ENCODE assay signal across 36 cellular contexts in the genomic region with DNA sequence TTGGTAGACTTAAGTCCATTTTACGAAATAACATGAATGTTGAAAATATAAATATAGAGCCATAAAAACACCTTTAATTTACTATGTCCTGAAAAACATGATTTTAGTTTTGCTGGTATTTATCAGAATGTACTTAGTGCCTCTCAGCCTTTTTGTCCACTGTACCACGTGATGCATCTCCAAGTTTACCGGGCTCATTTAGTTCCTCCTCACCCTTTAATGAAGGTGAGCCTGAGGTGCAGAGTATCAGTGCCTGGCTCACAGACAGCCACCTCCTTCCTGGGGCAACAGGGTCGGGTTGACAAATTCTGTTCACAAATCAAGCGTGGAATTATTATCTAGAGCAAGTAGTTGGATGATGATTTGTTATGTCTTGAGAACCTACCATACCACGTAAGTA.
"Had no signal": no experiment of that assay in that cellular context is flagged by ENCODE, and none has a peak within 500 bp of the region (broad histone marks: within the 10 kb centered on the region; RNA-seq: fewer than 3 reads in every experiment).

No MANE protein-coding gene starts in this region.

- H3K9me3 Mint-ChIP-seq: activated CD4-positive, alpha-beta memory T cell treated with anti-CD3 and anti-CD28 coated beads, Interleukin-2, amount 10 ng/mL, durations not matched to agents 7 days and 5 days; activated CD4-positive, alpha-beta T cell treated with anti-CD3 and anti-CD28 coated beads, Interleukin-2, amount 10 ng/mL, durations not matched to agents 7 days and 5 days had no signal

- DNase-seq: activated CD4-positive, alpha-beta memory T cell treated with anti-CD3 and anti-CD28 coated beads, Interleukin-2, amount 10 ng/mL, durations not matched to agents 7 days and 5 days; activated CD4-positive, alpha-beta T cell treated with anti-CD3 and anti-CD28 coated beads for 1 hour; activated CD4-positive, alpha-beta T cell treated with anti-CD3 and anti-CD28 coated beads for 36 hours; activated CD4-positive, alpha-beta T cell treated with anti-CD3 and anti-CD28 coated beads for 48 hours; activated CD4-positive, alpha-beta T cell treated with anti-CD3 and anti-CD28 coated beads, Interleukin-2, amount 10 ng/mL, durations not matched to agents 7 days and 5 days; activated CD4-positive, alpha-beta T cell treated with anti-CD3 and anti-CD28 coated beads, Interleukin-2, amount 50 U/mL, for 48 hours; activated CD4-positive, CD25-positive, alpha-beta regulatory T cell; activated CD8-positive, alpha-beta memory T cell treated with anti-CD3 and anti-CD28 coated beads for 24 hours; activated CD8-positive, alpha-beta memory T cell treated with anti-CD3 and anti-CD28 coated beads, Interleukin-2, amount 10 ng/mL, durations not matched to agents 7 days and 5 days; activated CD8-positive, alpha-beta memory T cell treated with anti-CD3 and anti-CD28 coated beads, Interleukin-2, amount 50 U/mL, for 48 hours; activated CD8-positive, alpha-beta T cell treated with anti-CD3 and anti-CD28 coated beads, Interleukin-2, amount 10 ng/mL, durations not matched to agents 7 days and 5 days; activated effector memory CD4-positive, alpha-beta T cell treated with anti-CD3 and anti-CD28 coated beads, Interleukin-2, amount 50 U/mL, for 16 hours; activated gamma-delta T cell treated with Interleukin-2 at 50 U/mL for 16 hours; activated naive CD4-positive, alpha-beta T cell; activated naive CD4-positive, alpha-beta T cell treated with anti-CD3 and anti-CD28 coated beads for 36 hours; activated naive CD4-positive, alpha-beta T cell treated with anti-CD3 and anti-CD28 coated beads, Interleukin-2, amount 50 U/mL, for 16 hours; activated naive CD8-positive, alpha-beta T cell treated with anti-CD3 and anti-CD28 coated beads for 36 hours; activated T-cell treated with anti-CD3 and anti-CD28 coated beads, Interleukin-2, amount 50 U/mL, for 24 hours; activated T-cell treated with anti-CD3 and anti-CD28 coated beads, Interleukin-2, amount 50 U/mL, for 48 hours; adrenal gland; amniotic stem cell; aorta; body of pancreas; brain microvascular endothelial cell; central memory CD4-positive, alpha-beta T cell; T-cell; T-helper 17 cell; T-helper 9 cell; WERI-Rb-1 had no signal

- H3K4me1 Mint-ChIP-seq: activated CD4-positive, alpha-beta memory T cell treated with anti-CD3 and anti-CD28 coated beads, Interleukin-2, amount 10 ng/mL, durations not matched to agents 7 days and 5 days; activated CD4-positive, alpha-beta T cell treated with anti-CD3 and anti-CD28 coated beads for 36 hours; activated CD4-positive, alpha-beta T cell treated with anti-CD3 and anti-CD28 coated beads, Interleukin-2, amount 10 ng/mL, durations not matched to agents 7 days and 5 days; activated CD8-positive, alpha-beta memory T cell treated with anti-CD3 and anti-CD28 coated beads, Interleukin-2, amount 10 ng/mL, durations not matched to agents 7 days and 5 days; activated naive CD8-positive, alpha-beta T cell treated with anti-CD3 and anti-CD28 coated beads for 36 hours; T-cell; T-helper 17 cell had no signal

- H3K9me3 ChIP-seq: adrenal gland, body of pancreas had no signal

- ATAC-seq: activated CD4-positive, alpha-beta T cell treated with anti-CD3 and anti-CD28 coated beads for 36 hours; activated CD4-positive, CD25-positive, alpha-beta regulatory T cell treated with anti-CD3 and anti-CD28 coated beads, Interleukin-2, amount 50 U/mL, for 24 hours; activated CD8-positive, alpha-beta memory T cell treated with anti-CD3 and anti-CD28 coated beads, Interleukin-2, amount 10 ng/mL, durations not matched to agents 7 days and 5 days; activated CD8-positive, alpha-beta T cell treated with anti-CD3 and anti-CD28 coated beads, Interleukin-2, amount 10 ng/mL, durations not matched to agents 7 days and 5 days; activated naive CD4-positive, alpha-beta T cell treated with anti-CD3 and anti-CD28 coated beads, Interleukin-2, amount 50 U/mL, for 72 hours; body of pancreas; T-cell; T-helper 17 cell; WTC11 had no signal

- H3K27me3 Mint-ChIP-seq: activated CD4-positive, alpha-beta memory T cell treated with anti-CD3 and anti-CD28 coated beads, Interleukin-2, amount 10 ng/mL, durations not matched to agents 7 days and 5 days; activated CD4-positive, alpha-beta T cell treated with anti-CD3 and anti-CD28 coated beads for 36 hours; activated CD4-positive, alpha-beta T cell treated with anti-CD3 and anti-CD28 coated beads, Interleukin-2, amount 10 ng/mL, durations not matched to agents 7 days and 5 days; activated CD8-positive, alpha-beta memory T cell treated with anti-CD3 and anti-CD28 coated beads, Interleukin-2, amount 10 ng/mL, durations not matched to agents 7 days and 5 days; activated T-cell treated with anti-CD3 and anti-CD28 coated beads, Interleukin-2, amount 50 U/mL, for 24 hours; T-helper 17 cell had no signal

- H3K4me1 ChIP-seq: adrenal gland, body of pancreas, breast epithelium had no signal

- H3K4me3 Mint-ChIP-seq: activated CD4-positive, alpha-beta memory T cell treated with anti-CD3 and anti-CD28 coated beads, Interleukin-2, amount 10 ng/mL, durations not matched to agents 7 days and 5 days; activated CD4-positive, alpha-beta T cell treated with anti-CD3 and anti-CD28 coated beads for 36 hours; activated CD4-positive, alpha-beta T cell treated with anti-CD3 and anti-CD28 coated beads, Interleukin-2, amount 10 ng/mL, durations not matched to agents 7 days and 5 days; activated CD8-positive, alpha-beta memory T cell treated with anti-CD3 and anti-CD28 coated beads, Interleukin-2, amount 10 ng/mL, durations not matched to agents 7 days and 5 days; activated CD8-positive, alpha-beta T cell treated with anti-CD3 and anti-CD28 coated beads, Interleukin-2, amount 10 ng/mL, durations not matched to agents 7 days and 5 days; activated naive CD4-positive, alpha-beta T cell treated with anti-CD3 and anti-CD28 coated beads for 36 hours; activated naive CD8-positive, alpha-beta T cell treated with anti-CD3 and anti-CD28 coated beads for 36 hours; activated T-cell treated with anti-CD3 and anti-CD28 coated beads, Interleukin-2, amount 50 U/mL, for 24 hours; T-cell; T-helper 17 cell; T-helper 2 cell treated with Interferon-gamma antibody and Interleukin-4, amounts not matched to agents 5 μg/mL and 100 μg/mL, for 36 hours; WTC11 had no signal

- H3K36me3 ChIP-seq: adrenal gland, brain microvascular endothelial cell, breast epithelium, WERI-Rb-1 had no signal

- H3K36me3 Mint-ChIP-seq: activated CD8-positive, alpha-beta memory T cell treated with anti-CD3 and anti-CD28 coated beads, Interleukin-2, amount 10 ng/mL, durations not matched to agents 7 days and 5 days; activated naive CD4-positive, alpha-beta T cell treated with anti-CD3 and anti-CD28 coated beads, Interleukin-2, amount 50 U/mL, for 72 hours; activated naive CD8-positive, alpha-beta T cell treated with anti-CD3 and anti-CD28 coated beads for 36 hours; T-cell had no signal

- FAIRE-seq: astrocyte, TTC549 had no signal

- H3K27ac ChIP-seq: adrenal gland, body of pancreas, brain microvascular endothelial cell, breast epithelium, WERI-Rb-1 had no signal

- H3K27me3 ChIP-seq: adrenal gland, body of pancreas, brain microvascular endothelial cell, breast epithelium had no signal

- H3K27ac Mint-ChIP-seq: activated CD4-positive, alpha-beta memory T cell treated with anti-CD3 and anti-CD28 coated beads, Interleukin-2, amount 10 ng/mL, durations not matched to agents 7 days and 5 days; activated CD4-positive, alpha-beta T cell treated with anti-CD3 and anti-CD28 coated beads for 36 hours; activated CD4-positive, alpha-beta T cell treated with anti-CD3 and anti-CD28 coated beads, Interleukin-2, amount 10 ng/mL, durations not matched to agents 7 days and 5 days; activated CD8-positive, alpha-beta memory T cell treated with anti-CD3 and anti-CD28 coated beads, Interleukin-2, amount 10 ng/mL, durations not matched to agents 7 days and 5 days; activated CD8-positive, alpha-beta T cell treated with anti-CD3 and anti-CD28 coated beads, Interleukin-2, amount 10 ng/mL, durations not matched to agents 7 days and 5 days; activated naive CD4-positive, alpha-beta T cell treated with anti-CD3 and anti-CD28 coated beads for 36 hours; activated naive CD4-positive, alpha-beta T cell treated with anti-CD3 and anti-CD28 coated beads, Interleukin-2, amount 50 U/mL, for 72 hours; activated naive CD8-positive, alpha-beta T cell treated with anti-CD3 and anti-CD28 coated beads for 36 hours; activated T-cell treated with anti-CD3 and anti-CD28 coated beads, Interleukin-2, amount 50 U/mL, for 24 hours; T-cell; T-helper 17 cell; T-helper 2 cell treated with Interferon-gamma antibody and Interleukin-4, amounts not matched to agents 5 μg/mL and 100 μg/mL, for 36 hours; WTC11 had no signal

- H3K4me3 ChIP-seq: adrenal gland, body of pancreas, breast epithelium had no signal
